In the genomic region with DNA sequence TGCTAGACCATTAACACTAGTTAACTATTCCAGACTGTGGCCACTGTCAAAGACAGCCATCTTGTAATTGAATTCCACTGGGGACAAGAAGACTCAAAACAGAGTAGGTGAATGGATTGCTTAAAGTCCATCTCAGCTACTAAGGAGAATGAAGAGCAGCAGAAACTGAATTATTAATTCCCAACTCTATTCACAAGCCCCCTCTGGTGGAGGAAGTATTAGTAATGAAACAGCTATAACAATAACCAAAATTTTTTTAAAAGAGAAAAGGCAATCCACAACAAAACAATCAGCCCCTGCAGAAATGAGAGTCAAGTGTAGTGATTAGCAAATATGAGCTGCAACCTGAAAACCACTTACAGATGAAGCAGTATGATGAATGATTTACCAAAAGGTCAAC, we compare ENCODE assay signal across 1 cellular context.
TF ChIP-seq lines count a peak whose summit lies in the region.

No MANE protein-coding gene starts in this region.

TF ChIP-seq in GM12878, 131 proteins besides CTCF, POLR2A, EP300 and RAD21 (continued from another document):
- TF ChIP-seq, protein P1, sequence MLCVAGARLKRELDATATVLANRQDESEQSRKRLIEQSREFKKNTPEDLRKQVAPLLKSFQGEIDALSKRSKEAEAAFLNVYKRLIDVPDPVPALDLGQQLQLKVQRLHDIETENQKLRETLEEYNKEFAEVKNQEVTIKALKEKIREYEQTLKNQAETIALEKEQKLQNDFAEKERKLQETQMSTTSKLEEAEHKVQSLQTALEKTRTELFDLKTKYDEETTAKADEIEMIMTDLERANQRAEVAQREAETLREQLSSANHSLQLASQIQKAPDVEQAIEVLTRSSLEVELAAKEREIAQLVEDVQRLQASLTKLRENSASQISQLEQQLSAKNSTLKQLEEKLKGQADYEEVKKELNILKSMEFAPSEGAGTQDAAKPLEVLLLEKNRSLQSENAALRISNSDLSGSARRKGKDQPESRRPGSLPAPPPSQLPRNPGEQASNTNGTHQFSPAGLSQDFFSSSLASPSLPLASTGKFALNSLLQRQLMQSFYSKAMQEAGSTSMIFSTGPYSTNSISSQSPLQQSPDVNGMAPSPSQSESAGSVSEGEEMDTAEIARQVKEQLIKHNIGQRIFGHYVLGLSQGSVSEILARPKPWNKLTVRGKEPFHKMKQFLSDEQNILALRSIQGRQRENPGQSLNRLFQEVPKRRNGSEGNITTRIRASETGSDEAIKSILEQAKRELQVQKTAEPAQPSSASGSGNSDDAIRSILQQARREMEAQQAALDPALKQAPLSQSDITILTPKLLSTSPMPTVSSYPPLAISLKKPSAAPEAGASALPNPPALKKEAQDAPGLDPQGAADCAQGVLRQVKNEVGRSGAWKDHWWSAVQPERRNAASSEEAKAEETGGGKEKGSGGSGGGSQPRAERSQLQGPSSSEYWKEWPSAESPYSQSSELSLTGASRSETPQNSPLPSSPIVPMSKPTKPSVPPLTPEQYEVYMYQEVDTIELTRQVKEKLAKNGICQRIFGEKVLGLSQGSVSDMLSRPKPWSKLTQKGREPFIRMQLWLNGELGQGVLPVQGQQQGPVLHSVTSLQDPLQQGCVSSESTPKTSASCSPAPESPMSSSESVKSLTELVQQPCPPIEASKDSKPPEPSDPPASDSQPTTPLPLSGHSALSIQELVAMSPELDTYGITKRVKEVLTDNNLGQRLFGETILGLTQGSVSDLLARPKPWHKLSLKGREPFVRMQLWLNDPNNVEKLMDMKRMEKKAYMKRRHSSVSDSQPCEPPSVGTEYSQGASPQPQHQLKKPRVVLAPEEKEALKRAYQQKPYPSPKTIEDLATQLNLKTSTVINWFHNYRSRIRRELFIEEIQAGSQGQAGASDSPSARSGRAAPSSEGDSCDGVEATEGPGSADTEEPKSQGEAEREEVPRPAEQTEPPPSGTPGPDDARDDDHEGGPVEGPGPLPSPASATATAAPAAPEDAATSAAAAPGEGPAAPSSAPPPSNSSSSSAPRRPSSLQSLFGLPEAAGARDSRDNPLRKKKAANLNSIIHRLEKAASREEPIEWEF (IDR thresholded peaks at IDR 0.05; ENCODE audit: insufficient replicate concordance, low read depth, low read length) = no peak
- TF ChIP-seq MAX (IDR thresholded peaks at IDR 0.05; ENCODE audit: low read depth, low read length) (no peak), NR2C2 (IDR thresholded peaks at IDR 0.05; ENCODE audit: borderline replicate concordance, control insufficient read depth, insufficient read length, low read depth) (no peak), TCF3 (IDR thresholded peaks at IDR 0.05; ENCODE audit: borderline replicate concordance, insufficient read depth, low read depth, low read length) (no peak), SMC3 (IDR thresholded peaks at IDR 0.05; ENCODE audit: borderline replicate concordance, low read length) (no peak), CHD2 (IDR thresholded peaks at IDR 0.05; ENCODE audit: borderline replicate concordance, low read depth, low read length) (no peak), SMAD1 (IDR thresholded peaks at IDR 0.05; ENCODE audit: low read depth, partially characterized antibody) (no peak), RUNX3 (IDR thresholded peaks at IDR 0.05; ENCODE audit: low read length) (no peak), CBX3 (IDR thresholded peaks at IDR 0.05; ENCODE audit: borderline replicate concordance, low read depth) (no peak)
- TF ChIP-seq, protein P2, sequence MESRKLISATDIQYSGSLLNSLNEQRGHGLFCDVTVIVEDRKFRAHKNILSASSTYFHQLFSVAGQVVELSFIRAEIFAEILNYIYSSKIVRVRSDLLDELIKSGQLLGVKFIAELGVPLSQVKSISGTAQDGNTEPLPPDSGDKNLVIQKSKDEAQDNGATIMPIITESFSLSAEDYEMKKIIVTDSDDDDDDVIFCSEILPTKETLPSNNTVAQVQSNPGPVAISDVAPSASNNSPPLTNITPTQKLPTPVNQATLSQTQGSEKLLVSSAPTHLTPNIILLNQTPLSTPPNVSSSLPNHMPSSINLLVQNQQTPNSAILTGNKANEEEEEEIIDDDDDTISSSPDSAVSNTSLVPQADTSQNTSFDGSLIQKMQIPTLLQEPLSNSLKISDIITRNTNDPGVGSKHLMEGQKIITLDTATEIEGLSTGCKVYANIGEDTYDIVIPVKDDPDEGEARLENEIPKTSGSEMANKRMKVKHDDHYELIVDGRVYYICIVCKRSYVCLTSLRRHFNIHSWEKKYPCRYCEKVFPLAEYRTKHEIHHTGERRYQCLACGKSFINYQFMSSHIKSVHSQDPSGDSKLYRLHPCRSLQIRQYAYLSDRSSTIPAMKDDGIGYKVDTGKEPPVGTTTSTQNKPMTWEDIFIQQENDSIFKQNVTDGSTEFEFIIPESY (IDR thresholded peaks at IDR 0.05) = no peak
